Comparison of ENCODE assay signal across 1 cellular context in genomic region chr14:103099081-103099732, GRCh38.
TF ChIP-seq lines count a peak whose summit lies in the region.

No MANE protein-coding gene starts in this region.

TF ChIP-seq in HepG2, 621 proteins besides CTCF, POLR2A, EP300 and RAD21 (continued from another document and continues in another):
- TF ChIP-seq ZNF124 (CRISPR knock-in tag; IDR thresholded peaks at IDR 0.05) (0 out of 2 replicates have a peak, but pooled peaks have one; percentile 68), ZFY (CRISPR knock-in tag; IDR thresholded peaks at IDR 0.05) (peak; percentile 74), ZFP41 (CRISPR knock-in tag; IDR thresholded peaks at IDR 0.05; ENCODE audit: borderline replicate concordance) (peak; percentile 84), ZNF414 (CRISPR knock-in tag; IDR thresholded peaks at IDR 0.05) (peak; percentile 73; the same call in 1 of the 2 replicates), ZBTB4 (CRISPR knock-in tag; IDR thresholded peaks at IDR 0.05; ENCODE audit: borderline replicate concordance) (no peak), ZNF781 (CRISPR knock-in tag; IDR thresholded peaks at IDR 0.05; ENCODE audit: borderline replicate concordance, not compliant biosample characterization) (no peak), ZNF10 (CRISPR knock-in tag; IDR thresholded peaks at IDR 0.05; ENCODE audit: borderline replicate concordance, low read depth) (no peak), NFRKB (IDR thresholded peaks at IDR 0.05) (no peak), NFYC (CRISPR knock-in tag; IDR thresholded peaks at IDR 0.05) (no peak), TBX3 (IDR thresholded peaks at IDR 0.05; ENCODE audit: borderline replicate concordance) (peak; percentile 59), MIER3 (CRISPR knock-in tag; IDR thresholded peaks at IDR 0.05; ENCODE audit: borderline replicate concordance) (peak; percentile 86; the same call in 1 of the 2 replicates), BORCS8-MEF2B (CRISPR knock-in tag; IDR thresholded peaks at IDR 0.05) (peak; percentile 84; the same call in 1 of the 2 replicates), ZNF839 (CRISPR knock-in tag; IDR thresholded peaks at IDR 0.05; ENCODE audit: borderline replicate concordance) (0 out of 2 replicates have a peak, but pooled peaks have one; percentile 36), SP4 (CRISPR knock-in tag; IDR thresholded peaks at IDR 0.05) (peak; percentile 80), ARID4A (CRISPR knock-in tag; IDR thresholded peaks at IDR 0.05; ENCODE audit: borderline replicate concordance) (peak; percentile 63; the same call in 1 of the 2 replicates), HIC2 (CRISPR knock-in tag; IDR thresholded peaks at IDR 0.05; ENCODE audit: low read depth) (peak; percentile 71), ZNF543 (CRISPR knock-in tag; IDR thresholded peaks at IDR 0.05) (0 out of 2 replicates have a peak, but pooled peaks have one; percentile 17), ZNF263 (CRISPR knock-in tag; IDR thresholded peaks at IDR 0.05) (peak; percentile 19; the same call in 1 of the 2 replicates), KDM6A (CRISPR knock-in tag; IDR thresholded peaks at IDR 0.05; ENCODE audit: low read depth) (peak; percentile 91), ZSCAN22 (CRISPR knock-in tag; IDR thresholded peaks at IDR 0.05) (0 out of 2 replicates have a peak, but pooled peaks have one; percentile 10), KLF9 (CRISPR knock-in tag; IDR thresholded peaks at IDR 0.05; ENCODE audit: low read depth) (peak; percentile 68; the same call in 1 of the 2 replicates), AKNA (CRISPR knock-in tag; IDR thresholded peaks at IDR 0.05; ENCODE audit: borderline replicate concordance) (no peak), KLF15 (CRISPR knock-in tag; IDR thresholded peaks at IDR 0.05; ENCODE audit: borderline replicate concordance) (0 out of 2 replicates have a peak, but pooled peaks have one; percentile 15), ZNF674 (CRISPR knock-in tag; IDR thresholded peaks at IDR 0.05; ENCODE audit: low read depth) (no peak), BCL6 (CRISPR knock-in tag; IDR thresholded peaks at IDR 0.05) (peak; percentile 17; the same call in 1 of the 2 replicates), ZNF740 (CRISPR knock-in tag; IDR thresholded peaks at IDR 0.05) (peak; percentile 97), ZNF644 (CRISPR knock-in tag; IDR thresholded peaks at IDR 0.05; ENCODE audit: low read depth) (peak; percentile 22; the same call in 1 of the 2 replicates), SUZ12 (IDR thresholded peaks at IDR 0.05; ENCODE audit: low read depth, low read length) (no peak), RNF219 (CRISPR knock-in tag; IDR thresholded peaks at IDR 0.05) (peak; percentile 42; the same call in 1 of the 2 replicates), FOXJ3 (CRISPR knock-in tag; IDR thresholded peaks at IDR 0.05; ENCODE audit: borderline replicate concordance) (peak; percentile 60; the same call in 1 of the 2 replicates), ZNF558 (CRISPR knock-in tag; IDR thresholded peaks at IDR 0.05; ENCODE audit: borderline replicate concordance) (peak; percentile 80; the same call in 1 of the 2 replicates), ZGPAT (CRISPR knock-in tag; IDR thresholded peaks at IDR 0.05) (peak; percentile 90), FOXK1 (CRISPR knock-in tag; IDR thresholded peaks at IDR 0.05; ENCODE audit: borderline replicate concordance, low read depth) (peak; percentile 87)
